Comparison of ENCODE assay signal across 10 cellular contexts in the genomic region with DNA sequence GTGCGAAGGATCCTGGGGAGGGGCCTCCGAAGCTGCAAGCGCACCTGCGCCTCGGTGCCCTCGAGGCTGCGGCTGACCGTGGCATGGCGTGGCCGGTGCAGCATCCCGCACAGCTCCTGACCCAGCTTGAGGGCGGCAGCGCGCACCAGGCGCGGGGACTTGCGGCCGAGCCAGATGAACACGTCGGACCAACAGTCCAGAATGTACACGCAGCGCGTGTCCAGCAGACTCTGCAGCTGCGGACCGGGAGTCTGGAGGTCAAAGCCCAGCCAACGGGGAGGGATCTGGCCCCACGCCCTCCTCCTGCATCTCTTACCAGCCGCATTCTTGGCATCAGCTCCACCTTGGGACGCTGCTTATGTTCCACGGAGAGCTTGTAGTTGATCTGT. TPM values are rescaled to one million over a fixed set of nuclear protein-coding genes. Genes with fewer than 3 reads are reported as not detected.
DNase-seq lines count a peak whose midpoint lies in the region; ATAC-seq, FAIRE-seq and TF ChIP-seq lines count a peak whose summit lies in the region.
"Had no signal": no experiment of that assay in that cellular context is flagged by ENCODE, and none has a peak within 500 bp of the region (broad histone marks: within the 10 kb centered on the region; RNA-seq: fewer than 3 reads in every experiment).

No MANE protein-coding gene starts in this region.

- H3K4me1 ChIP-seq in iPS-20b (ENCODE audit: insufficient read depth, low read length): peaks cover 8% of the 10 kb centered on the region; the same call in 1 of the 2 replicates
- H3K4me1 ChIP-seq in spleen: peaks cover 5 to 35% (median 23%) of the 10 kb centered on the region in 6 donors
- H3K4me1 ChIP-seq in SJCRH30: no peaks in the 10 kb centered on the region
- H3K4me1 ChIP-seq: pancreas had no signal

- ATAC-seq in GM19397 (IDR thresholded peaks at IDR 0.05; ENCODE audit: unreplicated experiment) (no peak), GM21390 (IDR thresholded peaks at IDR 0.05; ENCODE audit: unreplicated experiment) (no peak)

- no peak for TF ChIP-seq CTCF in spleen (IDR thresholded peaks at IDR 0.05 in 8 of 11, conservative IDR thresholded peaks at IDR 0.05 in 3 of 11)

- H3K9me3 ChIP-seq in iPS-20b (ENCODE audit: insufficient read depth, low read depth, low read length) (no peaks in the 10 kb centered on the region), spleen (no peaks in the 10 kb centered on the region), SJCRH30 (replicated peaks) (no peaks in the 10 kb centered on the region)
- H3K9me3 ChIP-seq: pancreas had no signal

- no peaks in the 10 kb centered on the region for H3K27me3 ChIP-seq in iPS-20b (ENCODE audit: insufficient read depth, low read length)
- no peaks in the 10 kb centered on the region for H3K27me3 ChIP-seq in spleen (replicated peaks in 1 of 7)
- no peaks in the 10 kb centered on the region for H3K27me3 ChIP-seq in SJCRH30
- H3K27me3 ChIP-seq: pancreas had no signal

- DNase-seq in HTR-8/SVneo (ENCODE audit: insufficient read length, low spot score) (no peak), spleen (no peak), SJCRH30 (no peak), OCI-M2 (lab: John Stamatoyannopoulos, UW; ENCODE audit: unreplicated experiment) (no peak)
- DNase-seq: GF-D8 had no signal

- no peak for TF ChIP-seq POLR2A in spleen (IDR thresholded peaks at IDR 0.05)

- H3K9ac ChIP-seq in iPS-20b (ENCODE audit: low read depth, low read length): no peak overlapping the region

- 78 to 88% (median 82%) methylated on average over 25 to 30 of the region's 30 CpGs for WGBS in spleen, 5 donors

- H3K4me3 ChIP-seq in iPS-20b (ENCODE audit: low read length) (peak overlapping the region; percentile 77; the same call in 1 of the 2 replicates), spleen (peak overlapping the region in 2 of 8 donors; percentile 17 to 46), SJCRH30 (no peak overlapping the region)
- H3K4me3 ChIP-seq: pancreas had no signal

- intact Hi-C loops in spleen (cut with DNase I; ENCODE audit: low total_unique reads): no loop called here

- FAIRE-seq in HTR-8/SVneo (lab: Jason Lieb, UNC): peak; percentile 33
- FAIRE-seq: pancreas had no signal

- H3K36me3 ChIP-seq in iPS-20b (ENCODE audit: insufficient read depth, low read depth, low read length) (peaks cover 80% of the 10 kb centered on the region), spleen (peaks cover 10 to 100% (median 92%) of the 10 kb centered on the region in 6 donors), SJCRH30 (peaks cover 90% of the 10 kb centered on the region)

- H3K27ac ChIP-seq in cingulate gyrus (ENCODE audit: low read depth, low read length) (peak overlapping the region; percentile 49), iPS-20b (ENCODE audit: low read length) (peak overlapping the region; percentile 88), spleen (peak overlapping the region in 7 of 8 donors; percentile 2 to 77 (median 63)), SJCRH30 (no peak overlapping the region)

RNA-seq across cellular contexts. Expression of a gene that starts 10.9 kb away (rescaled TPM):
- total RNA-seq in spleen: 100 to 1,000 TPM; 272 to 346 (median 287) TPM
- 100 to 1,000 TPM; 143 to 214 (median 211) TPM for polyA plus RNA-seq in spleen
- 270 and 288 TPM in 2 replicates for total RNA-seq in SJCRH30 (2014; rRNA removed; shearing (Covaris generic))

RNA-seq across cellular contexts. Expression of a gene that starts 12.9 kb away (rescaled TPM):
- total RNA-seq in spleen: 10 to 100 TPM in 6 of 7 donors, 1 to 10 TPM in 1; 8.5 to 24.8 (median 13.5) TPM
- 1 to 10 TPM; 4.6 to 7.5 (median 4.8) TPM for polyA plus RNA-seq in spleen
- 17.5 and 18.4 TPM in 2 replicates for total RNA-seq in SJCRH30 (2014; rRNA removed; shearing (Covaris generic))

RNA-seq across cellular contexts. Expression of a gene that starts 22.2 kb away (rescaled TPM):
- 10 to 100 TPM; 10.7 to 23.4 (median 18.4) TPM for total RNA-seq in spleen
- polyA plus RNA-seq in spleen: 10 to 100 TPM in 1 of 3 donors, 1 to 10 TPM in 2; 2.9 to 11.2 (median 3.4) TPM
- total RNA-seq in SJCRH30 (2014; rRNA removed; shearing (Covaris generic)): 75.0 and 78.3 TPM in 2 replicates
